8 cellular contexts compared by ENCODE assay signal in the genomic region with DNA sequence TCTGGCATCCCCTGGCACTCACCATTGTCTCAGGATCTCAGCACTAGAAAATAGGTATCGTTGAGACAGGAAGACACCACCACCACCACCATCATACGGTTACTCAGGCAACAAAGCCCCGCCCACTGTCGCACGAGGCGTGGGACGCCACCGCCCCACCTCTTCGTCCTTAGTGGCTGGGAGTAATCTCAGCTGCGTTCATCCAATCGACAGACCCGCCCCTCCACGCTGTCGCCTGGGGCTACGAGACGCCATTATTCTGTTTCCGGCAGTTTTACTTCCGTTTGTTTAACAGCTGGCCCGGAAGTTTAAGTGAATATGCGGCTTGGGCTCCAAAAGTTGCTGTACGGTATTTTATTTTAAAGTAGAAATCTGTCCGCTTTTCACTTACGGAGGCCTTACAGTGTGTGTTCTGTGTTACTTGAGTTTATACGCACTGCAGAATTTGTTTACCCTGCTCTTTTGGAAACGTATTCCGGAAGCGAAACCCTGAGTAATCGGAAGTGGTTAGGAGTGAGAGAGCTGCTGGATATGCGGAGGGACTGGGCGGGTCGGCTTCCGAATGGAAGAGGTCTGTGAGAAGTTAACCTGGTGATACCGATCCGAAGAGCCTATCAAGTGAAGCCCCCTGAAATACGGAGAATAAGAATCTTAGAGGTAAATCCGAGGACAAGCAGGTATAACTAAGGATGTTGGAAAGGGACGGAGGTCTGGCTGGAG. TPM values are rescaled to one million over a fixed set of nuclear protein-coding genes. Genes with fewer than 3 reads are reported as not detected.
DNase-seq lines count a peak whose midpoint lies in the region; ATAC-seq, FAIRE-seq and TF ChIP-seq lines count a peak whose summit lies in the region.

A gene with protein sequence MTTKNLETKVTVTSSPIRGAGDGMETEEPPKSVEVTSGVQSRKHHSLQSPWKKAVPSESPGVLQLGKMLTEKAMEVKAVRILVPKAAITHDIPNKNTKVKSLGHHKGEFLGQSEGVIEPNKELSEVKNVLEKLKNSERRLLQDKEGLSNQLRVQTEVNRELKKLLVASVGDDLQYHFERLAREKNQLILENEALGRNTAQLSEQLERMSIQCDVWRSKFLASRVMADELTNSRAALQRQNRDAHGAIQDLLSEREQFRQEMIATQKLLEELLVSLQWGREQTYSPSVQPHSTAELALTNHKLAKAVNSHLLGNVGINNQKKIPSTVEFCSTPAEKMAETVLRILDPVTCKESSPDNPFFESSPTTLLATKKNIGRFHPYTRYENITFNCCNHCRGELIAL (plus strand): TSS at position 510 of the 720 bp plus-strand sequence. CDS start 1,328 bp downstream, outside the sequence.
Gene NME7 (minus strand): TSS at position 112 of the 720 bp plus-strand sequence. CDS start 87 bp downstream, at position 25.

- H2AFZ ChIP-seq in HepG2 (ENCODE audit: low read length), result peak within 1 kb of the TSS; percentile 98

- H3K79me2 ChIP-seq in HepG2 (ENCODE audit: insufficient read depth, low read length), result peaks cover 14% of the 10 kb centered on the region

- H3K4me3 ChIP-seq in BLaER1 treated with 17β-estradiol and CSF1 and Interleukin-3, amounts not matched to agents 10 nM and 100 nM, result peak within 1 kb of the TSS; percentile 77 to 95 (median 86)
- H3K4me3 ChIP-seq in dorsolateral prefrontal cortex, result peak within 1 kb of the TSS; percentile 62 to 98 (median 80)
- H3K4me3 ChIP-seq in HepG2 (replicated peaks in 1 of 3; ENCODE audit: insufficient read depth in 1 of 3, low read depth in 2 of 3, low read length in 3 of 3), result peak within 1 kb of the TSS; percentile 85 to 93 (median 92)

- H3K36me3 ChIP-seq in BLaER1 treated with 17β-estradiol and CSF1 and Interleukin-3, amounts not matched to agents 10 nM and 100 nM, result peaks cover 17 to 47% (median 37%) of the 10 kb centered on the region in 11 experiments; a peak in 21 of 22 replicates
- H3K36me3 ChIP-seq in HepG2 (replicated peaks in 1 of 2; ENCODE audit: control insufficient read depth in 1 of 2, insufficient read depth in 2 of 2, low read length in 2 of 2), result peaks cover 3 to 11% of the 10 kb centered on the region in 2 experiments; a peak in 3 of 5 replicates

- no peaks in the 10 kb centered on the region for H3K27me3 ChIP-seq in BLaER1 treated with 17β-estradiol and CSF1 and Interleukin-3, amounts not matched to agents 10 nM and 100 nM
- no peaks in the 10 kb centered on the region for H3K27me3 ChIP-seq in dorsolateral prefrontal cortex
- H3K27me3 ChIP-seq in HepG2 (ENCODE audit: control insufficient read depth in 1 of 2, insufficient read depth in 2 of 2, low read length in 2 of 2), result no peaks in the 10 kb centered on the region; a peak in 2 of 5 replicates

- peak; percentile 97 for FAIRE-seq in HepG2 (lab: Jason Lieb, UNC)

- ATAC-seq in GM19372 (IDR thresholded peaks at IDR 0.05; ENCODE audit: low read depth, unreplicated experiment) (peak; percentile 93), HG03521 (IDR thresholded peaks at IDR 0.05; ENCODE audit: unreplicated experiment) (peak; percentile 97), HepG2 (peak; percentile 99)

- TF ChIP-seq RAD21 in HepG2 (CRISPR knock-in tag; IDR thresholded peaks at IDR 0.05), result no peak

- CTCF ChIA-PET in HepG2 (lab: Yijun Ruan, JAX; ENCODE audit: low intra/inter-chr PET ratio, low total read pairs), result no interaction called here

- intact Hi-C loops in dorsolateral prefrontal cortex (cut with DNase I), result loop anchor here (5.0 to 10.0 kb wide), 2 partner anchors 119 to 427 kb away; partner anchors contain the start of genes SLC19A2 (in 2 of the 2) and METTL18 (in 1 of the 2)
- intact Hi-C loops in HepG2 (cut with micrococcal nuclease; ENCODE audit: unreplicated experiment), result loop anchor here (1.0 kb wide), 2 partner anchors 141 to 765 kb away; no protein-coding TSS in a partner anchor

- WGBS in HepG2 (ENCODE audit: low lambda C conversion rate), result under 1% methylated on average over 28 of the region's 37 CpGs

- TSS peak; percentile 66 for BruUV-seq in HepG2 (replicated peaks; lab: Mats Ljungman, UMichigan)

- DNase-seq in NCI-H748 (lab: John Stamatoyannopoulos, UW; ENCODE audit: unreplicated experiment), result peak; percentile 96
- peak; percentile 98 for DNase-seq in activated CD4-positive, alpha-beta T cell treated with anti-CD3 and anti-CD28 coated beads, Interleukin-2, amount 50 U/mL, for 1 hour
- peak; percentile 90 to 99 (median 97) for DNase-seq in dorsolateral prefrontal cortex
- peak; percentile 94 for DNase-seq in HepG2 (ENCODE audit: low spot score)
- peak; percentile 98 for DNase-seq in stimulated activated CD4-positive, alpha-beta T cell treated with anti-CD3 and anti-CD28 coated beads, Interleukin-4, amount 100 ng/mL, for 1 hour

- peak in 1 of 2 experiments; percentile 55; a peak in 3 of 4 replicates for TF ChIP-seq POLR2A in HepG2 (IDR thresholded peaks at IDR 0.05; ENCODE audit: insufficient read depth in 1 of 2, low read depth in 2 of 2, low read length in 2 of 2)

- TF ChIP-seq EP300 in HepG2 (IDR thresholded peaks at IDR 0.05; ENCODE audit: low read depth in 2 of 2, low read length in 2 of 2) (no peak), HepG2 (CRISPR knock-in tag; IDR thresholded peaks at IDR 0.05; ENCODE audit: borderline replicate concordance) (no peak)

- peak within 1 kb of the TSS; percentile 75 to 93 (median 87) for H3K4me2 ChIP-seq in BLaER1 treated with 17β-estradiol and CSF1 and Interleukin-3, amounts not matched to agents 10 nM and 100 nM
- peak within 1 kb of the TSS; percentile 83 for H3K4me2 ChIP-seq in HepG2 (ENCODE audit: low read depth, low read length)

- no peaks in the 10 kb centered on the region for H4K20me1 ChIP-seq in BLaER1 treated with 17β-estradiol and CSF1 and Interleukin-3, amounts not matched to agents 10 nM and 100 nM
- H4K20me1 ChIP-seq in HepG2 (ENCODE audit: insufficient read depth, low read length), result no peaks in the 10 kb centered on the region

- TF ChIP-seq CTCF in dorsolateral prefrontal cortex (IDR thresholded peaks at IDR 0.05 in 54 of 56, conservative IDR thresholded peaks at IDR 0.05 in 2 of 56; ENCODE audit: low read depth in 1 of 56, partially characterized antibody in 56 of 56) (peak in 12 of 56 donors; percentile 4 to 42 (median 24)), HepG2 (CRISPR knock-in tag; IDR thresholded peaks at IDR 0.05) (no peak)

- H3K4me1 ChIP-seq in BLaER1 treated with 17β-estradiol and CSF1 and Interleukin-3, amounts not matched to agents 10 nM and 100 nM, result peaks cover 13 to 43% (median 33%) of the 10 kb centered on the region in 10 experiments
- H3K4me1 ChIP-seq in HepG2 (ENCODE audit: insufficient read depth, low read length), result peaks cover 27% of the 10 kb centered on the region

- peaks cover 14 to 22% (median 18%) of the 10 kb centered on the region in 11 experiments for H3K9me3 ChIP-seq in BLaER1 treated with 17β-estradiol and CSF1 and Interleukin-3, amounts not matched to agents 10 nM and 100 nM (replicated peaks in 1 of 11)
- H3K9me3 ChIP-seq in HepG2 (ENCODE audit: low read length), result 0 out of 2 replicates have a peak, but pooled peaks cover 4% of the 10 kb centered on the region

- POLR2A ChIA-PET in HepG2 (lab: Yijun Ruan, JAX), result interaction anchor here (1.0 to 1.7 kb wide), 4 partner anchors 118 to 1013 kb away, joined by 3 to 13 read pairs (median 5); partner anchors contain the start of genes ATP1B1 and SLC19A2

- in situ Hi-C loops in HepG2 (cut with HindIII; ENCODE audit: extremely low pct_ligation_motif_present, low pct_unique_long_range_greater_than_20kb), result no loop called here

- H3K27ac ChIP-seq in BLaER1 treated with 17β-estradiol and CSF1 and Interleukin-3, amounts not matched to agents 10 nM and 100 nM, result peak within 1 kb of the TSS; percentile 76 to 92 (median 87)
- H3K27ac ChIP-seq in dorsolateral prefrontal cortex (peak within 1 kb of the TSS in 56 of 59 donors; percentile 27 to 96 (median 84)), HepG2 (ENCODE audit: extremely low read length, insufficient read depth, low read length) (peak within 1 kb of the TSS; percentile 79)

- peak within 1 kb of the TSS; percentile 67 to 85 (median 83) for H3K9ac ChIP-seq in BLaER1 treated with 17β-estradiol and CSF1 and Interleukin-3, amounts not matched to agents 10 nM and 100 nM
- peak within 1 kb of the TSS; percentile 79 for H3K9ac ChIP-seq in HepG2 (ENCODE audit: insufficient read depth, low read depth, low read length)

RNA-seq across cellular contexts. Expression of the first gene that starts in this region (rescaled TPM):
- total RNA-seq in dorsolateral prefrontal cortex, result 10 to 100 TPM; 20.9 to 36.7 (median 29.5) TPM
- total RNA-seq in HepG2 (2016; rRNA removed; fragmentation: Illumina TruSeq; extraction: Trizol), result 13.7 and 18.7 TPM in 2 replicates
- total RNA-seq in HepG2 (2016; cell fraction: cytosol; rRNA removed; fragmentation: Illumina TruSeq; extraction: Trizol; ENCODE audit: low read depth), result 2.1 and 2.3 TPM in 2 replicates
- total RNA-seq in HepG2 (2016; cell fraction: insoluble cytoplasmic fraction; rRNA removed; fragmentation: Illumina TruSeq; extraction: Trizol), result 13.4 and 17.0 TPM in 2 replicates
- 6.2 and 6.7 TPM in 2 replicates for total RNA-seq in HepG2 (2016; cell fraction: membrane; rRNA removed; fragmentation: Illumina TruSeq; extraction: Trizol)
- total RNA-seq in HepG2 (2016; cell fraction: nucleus; rRNA removed; fragmentation: Illumina TruSeq; extraction: Trizol), result 19.7 and 22.9 TPM in 2 replicates
- 4.2 and 4.5 TPM in 2 replicates for polyA plus RNA-seq in HepG2 (2011; rRNA removed)
- polyA plus RNA-seq in HepG2 (2011; cell fraction: cytosol; rRNA removed), result 1.3 and 2.6 TPM in 2 replicates
- 4.4 and 5.8 TPM in 2 replicates for polyA plus RNA-seq in HepG2 (2011; cell fraction: nucleus; rRNA removed)
- polyA plus RNA-seq in HepG2 (2012), result 4.7 and 5.1 TPM in 2 replicates
- 0.73 and 1.00 TPM in 2 replicates for polyA plus RNA-seq in HepG2 (2016; cell fraction: cytosol; fragmentation: Illumina TruSeq; extraction: Trizol; ENCODE audit: low read depth)
- polyA plus RNA-seq in HepG2 (2016; cell fraction: insoluble cytoplasmic fraction; fragmentation: Illumina TruSeq; extraction: Trizol; ENCODE audit: low read depth), result 14.9 and 15.4 TPM in 2 replicates
- polyA plus RNA-seq in HepG2 (2016; cell fraction: membrane; fragmentation: Illumina TruSeq; extraction: Trizol; ENCODE audit: low read depth), result 2.1 TPM in 2 replicates
- 13.6 and 15.6 TPM in 2 replicates for polyA plus RNA-seq in HepG2 (2016; cell fraction: nucleus; fragmentation: Illumina TruSeq; extraction: Trizol; ENCODE audit: insufficient read depth, low read depth)
- polyA minus RNA-seq in HepG2 (2011; rRNA and poly(A)+ RNA removed; ENCODE audit: low replicate concordance), result 1.2 and 3.6 TPM in 2 replicates
- polyA minus RNA-seq in HepG2 (2011; cell fraction: cytosol; rRNA and poly(A)+ RNA removed), result 2.6 and 3.0 TPM in 2 replicates
- polyA minus RNA-seq in HepG2 (2011; cell fraction: nucleus; rRNA and poly(A)+ RNA removed), result 38.8 and 39.5 TPM in 2 replicates

RNA-seq across cellular contexts. Expression of gene NME7, which starts in this region (rescaled TPM):
- total RNA-seq in dorsolateral prefrontal cortex (10 to 100 TPM; 15.3 to 50.1 (median 28.3) TPM), HepG2 (2016; rRNA removed; fragmentation: Illumina TruSeq; extraction: Trizol) (22.5 and 29.5 TPM in 2 replicates)
- total RNA-seq in HepG2 (2016; cell fraction: cytosol; rRNA removed; fragmentation: Illumina TruSeq; extraction: Trizol; ENCODE audit: low read depth), result 13.0 and 13.8 TPM in 2 replicates
- 22.8 and 33.1 TPM in 2 replicates for total RNA-seq in HepG2 (2016; cell fraction: insoluble cytoplasmic fraction; rRNA removed; fragmentation: Illumina TruSeq; extraction: Trizol)
- 20.2 and 23.2 TPM in 2 replicates for total RNA-seq in HepG2 (2016; cell fraction: membrane; rRNA removed; fragmentation: Illumina TruSeq; extraction: Trizol)
- total RNA-seq in HepG2 (2016; cell fraction: nucleus; rRNA removed; fragmentation: Illumina TruSeq; extraction: Trizol), result 14.9 and 18.6 TPM in 2 replicates
- polyA plus RNA-seq in HepG2 (2011; rRNA removed), result 5.1 and 9.4 TPM in 2 replicates
- 4.7 and 5.7 TPM in 2 replicates for polyA plus RNA-seq in HepG2 (2011; cell fraction: cytosol; rRNA removed)
- 2.6 and 3.8 TPM in 2 replicates for polyA plus RNA-seq in HepG2 (2011; cell fraction: nucleus; rRNA removed)
- 10.8 and 67.5 TPM in 2 replicates for polyA plus RNA-seq in HepG2 (2012)
- polyA plus RNA-seq in HepG2 (2016; cell fraction: cytosol; fragmentation: Illumina TruSeq; extraction: Trizol; ENCODE audit: low read depth), result 10.7 and 12.2 TPM in 2 replicates
- polyA plus RNA-seq in HepG2 (2016; cell fraction: insoluble cytoplasmic fraction; fragmentation: Illumina TruSeq; extraction: Trizol; ENCODE audit: low read depth), result 28.0 and 28.7 TPM in 2 replicates
- polyA plus RNA-seq in HepG2 (2016; cell fraction: membrane; fragmentation: Illumina TruSeq; extraction: Trizol; ENCODE audit: low read depth), result 12.8 and 19.1 TPM in 2 replicates
- 12.1 and 13.0 TPM in 2 replicates for polyA plus RNA-seq in HepG2 (2016; cell fraction: nucleus; fragmentation: Illumina TruSeq; extraction: Trizol; ENCODE audit: insufficient read depth, low read depth)
- 11.9 and 14.6 TPM in 2 replicates for polyA minus RNA-seq in HepG2 (2011; rRNA and poly(A)+ RNA removed; ENCODE audit: low replicate concordance)
- polyA minus RNA-seq in HepG2 (2011; cell fraction: cytosol; rRNA and poly(A)+ RNA removed), result 4.9 and 11.1 TPM in 2 replicates
- 24.8 and 30.7 TPM in 2 replicates for polyA minus RNA-seq in HepG2 (2011; cell fraction: nucleus; rRNA and poly(A)+ RNA removed)

Comparison
In these comparisons a context has a peak if more than half of its experiments do, and no peak if none do; other contexts are left out.
1. Peak in every context shown above with its lines: DNase-seq, ATAC-seq, H3K4me3 ChIP-seq and H3K27ac ChIP-seq.